ENCODE assay signal across 8 cellular contexts in the genomic region with DNA sequence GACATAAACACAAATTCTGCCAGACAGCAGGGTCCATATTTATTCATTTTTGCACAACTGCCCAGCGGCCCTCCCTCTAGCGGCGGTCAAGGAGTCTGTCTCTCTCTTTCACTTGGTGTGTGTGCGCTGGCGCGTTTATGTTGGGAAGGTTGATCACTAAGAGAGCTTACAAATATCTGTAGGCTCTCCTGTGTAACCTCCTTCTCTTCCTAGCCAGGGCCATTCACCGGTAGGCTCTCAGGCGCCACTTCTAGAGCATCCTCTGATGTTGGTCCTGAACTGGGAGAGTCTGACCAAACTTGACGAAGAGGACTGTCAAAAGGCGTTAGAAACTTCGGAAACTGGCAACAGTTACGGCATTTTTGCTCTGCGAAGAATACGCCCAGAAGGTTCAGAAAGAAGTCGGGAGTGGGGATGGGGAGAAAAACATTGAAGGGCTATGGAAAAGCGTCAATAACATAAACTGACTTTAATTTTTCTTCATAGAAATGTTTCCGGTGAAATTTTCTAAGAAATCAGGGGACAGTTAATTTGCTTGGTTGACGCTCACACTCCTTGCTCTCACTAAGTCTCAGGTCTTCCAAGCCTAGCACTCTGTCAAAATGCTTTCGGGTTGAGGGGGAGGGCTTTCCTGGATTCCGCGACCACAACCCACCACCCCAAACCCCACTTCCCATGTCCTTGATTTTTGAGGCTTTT.
DNase-seq lines count a peak whose midpoint lies in the region; ATAC-seq and TF ChIP-seq lines count a peak whose summit lies in the region.

No MANE protein-coding gene starts in this region.

- ATAC-seq in HG03442 (IDR thresholded peaks at IDR 0.05; ENCODE audit: unreplicated experiment) = peak; percentile 45
- ATAC-seq in stimulated activated naive CD8-positive, alpha-beta T cell treated with anti-CD3 and anti-CD28 coated beads, Interleukin-15, Interleukin-2, amounts not matched to agents 100 U/mL and 50 U/mL, for 24 hours = no peak
- no peak for ATAC-seq in GM18867 (IDR thresholded peaks at IDR 0.05; ENCODE audit: unreplicated experiment)

- H3K9ac ChIP-seq in colonic mucosa (ENCODE audit: low read depth in 2 of 2, low read length in 2 of 2) = no peak overlapping the region

- no peak overlapping the region for H3K27ac ChIP-seq in colonic mucosa

- H3K36me3 ChIP-seq in colonic mucosa = no peaks in the 10 kb centered on the region

- H3K9me3 ChIP-seq in colonic mucosa = no peaks in the 10 kb centered on the region

- H3K4me3 ChIP-seq in colonic mucosa = no peak overlapping the region

- H3K27me3 ChIP-seq in colonic mucosa = peaks cover 12% of the 10 kb centered on the region

- intact Hi-C loops in colonic mucosa (cut with DNase I) = no loop called here

- peak; percentile 61 for DNase-seq in D341Med (ENCODE audit: low spot score)
- peak; percentile 20 for DNase-seq in colonic mucosa
- DNase-seq in lung microvascular endothelial cell (ENCODE audit: low read depth in 2 of 2) = peak; percentile 50 to 66
- no peak for DNase-seq in stimulated activated naive CD8-positive, alpha-beta T cell treated with anti-CD3 and anti-CD28 coated beads, Interleukin-15, Interleukin-2, amounts not matched to agents 100 U/mL and 50 U/mL, for 24 hours
- no peak for DNase-seq in activated gamma-delta T cell (lab: John Stamatoyannopoulos, UW)
- no peak for DNase-seq in CD1c-positive myeloid dendritic cell (ENCODE audit: extremely low spot score)

- TF ChIP-seq CTCF in colonic mucosa (IDR thresholded peaks at IDR 0.05) = peak; percentile 11

- no peaks in the 10 kb centered on the region for H3K4me1 ChIP-seq in colonic mucosa

Comparison
In these comparisons a context has a peak if more than half of its experiments do, and no peak if none do; other contexts are left out.
1. DNase-seq: peak in D341Med (single experiment), colonic mucosa (single experiment) and lung microvascular endothelial cell (2 of 2); none in stimulated activated naive CD8-positive, alpha-beta T cell treated with anti-CD3 and anti-CD28 coated beads, Interleukin-15, Interleukin-2, amounts not matched to agents 100 U/mL and 50 U/mL, for 24 hours (single experiment), activated gamma-delta T cell (single experiment) and CD1c-positive myeloid dendritic cell (single experiment).